ENCODE assay signal across 8 cellular contexts in genomic region chr1:225441314-225442119, GRCh38. TPM values are rescaled to one million over a fixed set of nuclear protein-coding genes. Genes with fewer than 3 reads are reported as not detected.
A peak's percentile ranks its signal among the peaks of the same experiment; 100 is the strongest.
DNase-seq lines count a peak whose midpoint lies in the region; ATAC-seq and TF ChIP-seq lines count a peak whose summit lies in the region.

No MANE protein-coding gene starts in this region.

- no peaks in the 10 kb centered on the region for H3K36me3 ChIP-seq in Panc1 (ENCODE audit: control insufficient read depth, insufficient read depth, low read length)
- no peaks in the 10 kb centered on the region for H3K36me3 ChIP-seq in HAP-1 (replicated peaks)

- ATAC-seq in GM21529 (IDR thresholded peaks at IDR 0.05; ENCODE audit: unreplicated experiment), result peak; percentile 28
- no peak for ATAC-seq in Panc1
- peak; percentile 77 for ATAC-seq in left lobe of liver

- POLR2A ChIA-PET in Panc1 (lab: Charles Lee), result no interaction called here

- CTCF ChIA-PET in Panc1 (lab: Charles Lee), result no interaction called here

- no peak overlapping the region for H3K4me3 ChIP-seq in Panc1 (ENCODE audit: low read depth in 2 of 2, low read length in 2 of 2)
- no peak overlapping the region for H3K4me3 ChIP-seq in HAP-1

- no peaks in the 10 kb centered on the region for H3K4me1 ChIP-seq in Panc1 (ENCODE audit: control insufficient read depth, insufficient read depth, low read length)
- H3K4me1 ChIP-seq in HAP-1, result peaks cover 7% of the 10 kb centered on the region

- H3K27ac ChIP-seq in Panc1 (ENCODE audit: low read length), result no peak overlapping the region

- BruUV-seq in Panc1 (replicated peaks; lab: Mats Ljungman, UMichigan), result no TSS peak

- DNase-seq in DMS53 (lab: John Stamatoyannopoulos, UW) (peak; percentile 81), Panc1 (ENCODE audit: low read depth, low spot score) (no peak), left lobe of liver (ENCODE audit: low spot score) (peak; percentile 88), AG20443 (ENCODE audit: low spot score) (no peak), HAP-1 (ENCODE audit: low spot score in 2 of 2) (no peak), GOT3 (lab: John Stamatoyannopoulos, UW) (no peak), SKM-1 (lab: John Stamatoyannopoulos, UW; ENCODE audit: unreplicated experiment) (no peak)

- peak; percentile 50; the same call in 1 of the 2 replicates for TF ChIP-seq CTCF in Panc1 (IDR thresholded peaks at IDR 0.05)

- in situ Hi-C loops in Panc1 (cut with HindIII; ENCODE audit: low pct_unique_long_range_greater_than_20kb, low sequenced_read_pairs), result no loop called here
- in situ Hi-C loops in HAP-1 (cut with MboI; ENCODE audit: low sequenced_read_pairs), result no loop called here

- no peaks in the 10 kb centered on the region for H3K9me3 ChIP-seq in Panc1 (ENCODE audit: control insufficient read depth, insufficient read depth, low read depth, low read length)
- 0 out of 2 replicates have a peak, but pooled peaks cover 4% of the 10 kb centered on the region for H3K9me3 ChIP-seq in HAP-1

- H3K27me3 ChIP-seq in Panc1 (ENCODE audit: control insufficient read depth, insufficient read depth, low read length) (no peaks in the 10 kb centered on the region), HAP-1 (ENCODE audit: low read depth) (no peaks in the 10 kb centered on the region)

- intact Hi-C loops in Panc1 (cut with micrococcal nuclease; ENCODE audit: unreplicated experiment), result no loop called here

RNA-seq across cellular contexts. Expression of gene LBR, which starts 13.7 kb away (rescaled TPM):
- 58.2 TPM for total RNA-seq in Panc1 (2021; ENCODE audit: unreplicated experiment)
- 19.9 TPM for polyA plus RNA-seq in Panc1 (2012; ENCODE audit: insufficient read length)
- total RNA-seq in left lobe of liver, result 22.1 TPM

Comparison
In these comparisons a context has a peak if more than half of its experiments do, and no peak if none do; other contexts are left out.
1. DNase-seq: peak in DMS53 (single experiment) and left lobe of liver (single experiment); none in Panc1 (single experiment), AG20443 (single experiment), HAP-1 (0 of 2), GOT3 (single experiment) and SKM-1 (single experiment).